Comparison of ENCODE assay signal across 17 cellular contexts in the genomic region with DNA sequence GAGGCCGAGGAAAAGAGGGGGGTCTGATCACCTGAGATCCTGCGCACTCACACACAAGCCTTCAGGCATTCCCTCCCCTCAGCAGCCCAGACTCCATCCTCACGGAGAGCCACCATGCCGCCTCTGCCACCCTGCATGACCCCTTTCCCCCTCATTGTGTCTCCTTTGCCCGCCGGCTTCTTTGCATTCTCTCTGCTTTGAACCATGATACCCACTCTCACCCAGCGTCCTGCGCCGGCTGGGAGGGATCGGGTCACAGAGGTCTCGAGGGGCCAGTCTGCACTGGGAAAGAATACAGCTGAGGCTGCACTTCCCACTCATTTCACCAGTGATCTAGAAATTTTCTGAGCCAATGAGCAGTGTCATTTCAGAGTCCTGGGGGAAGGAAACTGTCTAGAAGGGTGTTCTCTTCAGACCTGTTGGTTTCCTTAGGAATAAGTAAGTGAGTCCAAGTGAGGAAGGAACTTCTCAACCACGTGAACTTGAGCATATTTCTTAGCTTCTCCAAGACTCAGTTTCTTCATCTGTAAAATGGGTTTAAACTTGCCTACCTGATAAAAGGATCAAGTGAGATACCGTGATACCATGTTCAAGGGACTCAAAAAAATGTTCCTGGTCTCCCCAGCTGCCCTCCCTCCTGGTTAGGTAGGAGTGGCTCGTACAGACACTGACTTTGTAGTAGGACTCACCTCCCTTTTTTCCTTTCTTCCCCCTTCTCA.
"Had no signal": no experiment of that assay in that cellular context is flagged by ENCODE, and none has a peak within 500 bp of the region (broad histone marks: within the 10 kb centered on the region; RNA-seq: fewer than 3 reads in every experiment).

No MANE protein-coding gene starts in this region.

- H3K9ac ChIP-seq: neural progenitor cell, parathyroid adenoma had no signal

- H3K27ac ChIP-seq: dorsolateral prefrontal cortex, left lung, lower lobe of right lung, neural progenitor cell, parathyroid adenoma had no signal

- H3K36me3 ChIP-seq: gastrocnemius medialis, left lung, neural progenitor cell had no signal

- ATAC-seq: esophagus mucosa, left lung, lower lobe of right lung had no signal

- H3K9me3 Mint-ChIP-seq: memory B cell; natural killer cell treated with Interleukin-12 subunit alpha and Interleukin-12 subunit beta and Interleukin-15 and Interleukin-18, amount 100 ng/mL, for 72 hours; neural progenitor cell had no signal

- H3K27ac Mint-ChIP-seq: memory B cell; natural killer cell treated with Interleukin-12 subunit alpha and Interleukin-12 subunit beta and Interleukin-15 and Interleukin-18, amount 100 ng/mL, for 72 hours; neural progenitor cell had no signal

- H3K4me3 Mint-ChIP-seq: memory B cell; natural killer cell treated with Interleukin-12 subunit alpha and Interleukin-12 subunit beta and Interleukin-15 and Interleukin-18, amount 100 ng/mL, for 72 hours; neural progenitor cell had no signal

- H3K9me3 ChIP-seq: gastrocnemius medialis, left lung, lower lobe of right lung had no signal

- H3K4me1 Mint-ChIP-seq: memory B cell had no signal

- H3K27me3 ChIP-seq: dorsolateral prefrontal cortex, gastrocnemius medialis, left lung, neural progenitor cell had no signal

- DNase-seq: cortex of kidney; dorsolateral prefrontal cortex; effector CD8-positive, alpha-beta T cell; gastrocnemius medialis; islet precursor cell; left lung; lower lobe of right lung; midbrain; stimulated activated CD4-positive, alpha-beta T cell treated with anti-CD3 and anti-CD28 coated beads, Interleukin-2, amount 100 ng/mL, for 48 hours; stimulated activated naive CD4-positive, alpha-beta T cell treated with Interleukin-2 at 50 U/mL for 16 hours; trophoblast cell had no signal

- H3K4me3 ChIP-seq: dorsolateral prefrontal cortex, gastrocnemius medialis, left lung, lower lobe of right lung, neural progenitor cell, smooth muscle cell had no signal

- H3K4me2 ChIP-seq: neural progenitor cell, smooth muscle cell had no signal

- H3K4me1 ChIP-seq: left lung, lower lobe of right lung, neural progenitor cell, parathyroid adenoma had no signal

- H3K36me3 Mint-ChIP-seq: memory B cell; natural killer cell treated with Interleukin-12 subunit alpha and Interleukin-12 subunit beta and Interleukin-15 and Interleukin-18, amount 100 ng/mL, for 72 hours; neural progenitor cell had no signal
